Comparison of ENCODE assay signal across 17 cellular contexts in genomic region chr22:44539467-44540063, GRCh38. TPM values are rescaled to one million over a fixed set of nuclear protein-coding genes. Genes with fewer than 3 reads are reported as not detected.
DNase-seq lines count a peak whose midpoint lies in the region; ATAC-seq and TF ChIP-seq lines count a peak whose summit lies in the region.
"Had no signal": no experiment of that assay in that cellular context is flagged by ENCODE, and none has a peak within 500 bp of the region (broad histone marks: within the 10 kb centered on the region; RNA-seq: fewer than 3 reads in every experiment).

No MANE protein-coding gene starts in this region.

- H3K27ac Mint-ChIP-seq in endothelial cell (ENCODE audit: unreplicated experiment) (no peak overlapping the region), natural killer cell (no peak overlapping the region)
- H3K27ac Mint-ChIP-seq: CD4-positive, alpha-beta T cell; IgD-negative memory B cell had no signal

- H3K9me3 Mint-ChIP-seq in endothelial cell (ENCODE audit: unreplicated experiment) (no peaks in the 10 kb centered on the region), natural killer cell (peaks cover 0 to 2% of the 10 kb centered on the region in 2 donors)
- H3K9me3 Mint-ChIP-seq: CD4-positive, alpha-beta T cell; IgD-negative memory B cell had no signal

- peak; percentile 19 for DNase-seq in activated effector memory CD4-positive, alpha-beta T cell treated with anti-CD3 and anti-CD28 coated beads, Interleukin-2, amount 50 U/mL, for 16 hours
- DNase-seq in activated effector memory CD4-positive, alpha-beta T cell treated with Interleukin-2 at 50 U/mL for 16 hours: no peak
- DNase-seq in endothelial cell (ENCODE audit: low spot score): no peak
- DNase-seq in upper lobe of right lung: peak; percentile 13
- DNase-seq in NCI-H82 (lab: John Stamatoyannopoulos, UW): no peak
- DNase-seq in natural killer cell: no peak
- DNase-seq: AML-193; Caco-2; CD4-positive, alpha-beta T cell; GM23248 had no signal

- ATAC-seq in upper lobe of right lung: no peak
- no peak for ATAC-seq in HG03460 (IDR thresholded peaks at IDR 0.05; ENCODE audit: unreplicated experiment)
- no peak for ATAC-seq in natural killer cell
- ATAC-seq: A549 had no signal

- H3K36me3 ChIP-seq in upper lobe of right lung: no peaks in the 10 kb centered on the region
- H3K36me3 ChIP-seq: HAP-1 had no signal

- H3K27me3 ChIP-seq in upper lobe of right lung: peaks cover 27% of the 10 kb centered on the region

- H3K36me3 Mint-ChIP-seq in endothelial cell (ENCODE audit: low read depth, unreplicated experiment) (no peaks in the 10 kb centered on the region), natural killer cell (no peaks in the 10 kb centered on the region)
- H3K36me3 Mint-ChIP-seq: IgD-negative memory B cell had no signal

- H3K4me3 ChIP-seq in upper lobe of right lung: no peak overlapping the region
- H3K4me3 ChIP-seq: A549, GM23248, HAP-1 had no signal

- H3K27me3 Mint-ChIP-seq in endothelial cell (ENCODE audit: unreplicated experiment) (peaks cover 4% of the 10 kb centered on the region), natural killer cell (ENCODE audit: low read depth in 2 of 2) (peaks cover 13 to 27% of the 10 kb centered on the region in 2 donors)

- intact Hi-C loops in upper lobe of right lung (cut with DNase I): no loop called here
- intact Hi-C loops in natural killer cell (cut with micrococcal nuclease): no loop called here

- H3K9me3 ChIP-seq in upper lobe of right lung: no peaks in the 10 kb centered on the region
- H3K9me3 ChIP-seq: A549, Caco-2, HAP-1 had no signal

- no peak overlapping the region for H3K27ac ChIP-seq in upper lobe of right lung
- H3K27ac ChIP-seq: 22Rv1, C4-2B, GM23248, HL-60 had no signal

- H3K4me3 Mint-ChIP-seq in endothelial cell (ENCODE audit: unreplicated experiment): peak overlapping the region; percentile 4
- H3K4me3 Mint-ChIP-seq in natural killer cell: no peak overlapping the region
- H3K4me3 Mint-ChIP-seq: CD4-positive, alpha-beta T cell; IgD-negative memory B cell had no signal

- no peaks in the 10 kb centered on the region for H3K4me1 Mint-ChIP-seq in endothelial cell (ENCODE audit: unreplicated experiment)
- H3K4me1 Mint-ChIP-seq in natural killer cell: no peaks in the 10 kb centered on the region

- TF ChIP-seq CTCF in endothelial cell (IDR thresholded peaks at IDR 0.05; ENCODE audit: unreplicated experiment): no peak
- TF ChIP-seq CTCF in upper lobe of right lung (IDR thresholded peaks at IDR 0.05): no peak
- no peak for TF ChIP-seq CTCF in natural killer cell (IDR thresholded peaks at IDR 0.05)

- no peaks in the 10 kb centered on the region for H3K4me1 ChIP-seq in upper lobe of right lung
- H3K4me1 ChIP-seq: HAP-1 had no signal

RNA-seq across cellular contexts. Expression of gene RTL6, which starts 41.5 kb away (rescaled TPM):
- 18.8 TPM for total RNA-seq in endothelial cell (ENCODE audit: unreplicated experiment)
- total RNA-seq in upper lobe of right lung: 18.4 TPM
- total RNA-seq in natural killer cell: 10 to 100 TPM; 18.7 to 28.0 (median 18.7) TPM

Comparison
In these comparisons a context has a peak if more than half of its experiments do, and no peak if none do; other contexts are left out.
1. DNase-seq: peak in activated effector memory CD4-positive, alpha-beta T cell treated with anti-CD3 and anti-CD28 coated beads, Interleukin-2, amount 50 U/mL, for 16 hours (single experiment) and upper lobe of right lung (single experiment); none in activated effector memory CD4-positive, alpha-beta T cell treated with Interleukin-2 at 50 U/mL for 16 hours (single experiment), endothelial cell (single experiment), NCI-H82 (single experiment) and natural killer cell (single experiment).